In genomic region chr14:93747102-93747501, GRCh38 we compare ENCODE assay signal across 29 cellular contexts. TPM values are rescaled to one million over a fixed set of nuclear protein-coding genes. Genes with fewer than 3 reads are reported as not detected.
DNase-seq lines count a peak whose midpoint lies in the region; ATAC-seq, FAIRE-seq and TF ChIP-seq lines count a peak whose summit lies in the region.
"Had no signal": no experiment of that assay in that cellular context is flagged by ENCODE, and none has a peak within 500 bp of the region (broad histone marks: within the 10 kb centered on the region; RNA-seq: fewer than 3 reads in every experiment).

No MANE protein-coding gene starts in this region.

- 56% methylated on average over 15 of the region's 15 CpGs for WGBS in right cardiac atrium
- 88% methylated on average over 9 of the region's 15 CpGs for WGBS in mammary epithelial cell (ENCODE audit: low coverage, missing lambda C conversion rate)

- in situ Hi-C loops in mammary epithelial cell (cut with MboI; ENCODE audit: low sequenced_read_pairs in 2 of 2): no loop called here

- H3K9me3 ChIP-seq in right cardiac atrium (ENCODE audit: control insufficient read depth, low read length): no peaks in the 10 kb centered on the region
- H3K9me3 ChIP-seq in mammary epithelial cell (replicated peaks; ENCODE audit: insufficient read depth, low read length): peaks cover 2% of the 10 kb centered on the region
- H3K9me3 ChIP-seq: A549, colonic mucosa, Peyer's patch had no signal

- no peak overlapping the region for H2AFZ ChIP-seq in mammary epithelial cell (ENCODE audit: low read depth, low read length)

- DNase-seq in right cardiac atrium (peak in 2 of 3 donors; percentile 63 to 70), Right ventricle myocardium superior (no peak), posterior cingulate gyrus (peak in 7 of 10 donors; percentile 38 to 93 (median 48)), foreskin fibroblast (no peak), mammary epithelial cell (no peak), RCC 7860 (ENCODE audit: low spot score) (no peak)
- DNase-seq: activated CD4-positive, alpha-beta T cell treated with anti-CD3 and anti-CD28 coated beads for 4 hours; activated CD8-positive, alpha-beta T cell treated with anti-CD3 and anti-CD28 coated beads, Interleukin-2, amount 10 ng/mL, durations not matched to agents 7 days and 5 days; activated naive CD4-positive, alpha-beta T cell treated with anti-CD3 and anti-CD28 coated beads, Interleukin-2, amount 50 U/mL, for 16 hours; CD4-positive, alpha-beta memory T cell; colonic mucosa; effector memory CD4-positive, alpha-beta T cell; kidney; NCI-H146; NCI-H345; nephron progenitor cell; Peyer's patch; stimulated activated CD4-positive, alpha-beta T cell treated with anti-CD3 and anti-CD28 coated beads, Interleukin-4, amount 100 ng/mL, for 24 hours; T1000; WERI-Rb-1 had no signal

- dilution Hi-C loops in mammary epithelial cell (cut with HindIII; ENCODE audit: low sequenced_read_pairs): no loop called here

- H3K36me3 ChIP-seq in mammary epithelial cell (ENCODE audit: insufficient read depth, low read length): no peaks in the 10 kb centered on the region
- H3K36me3 ChIP-seq: colonic mucosa, Peyer's patch, WERI-Rb-1 had no signal

- CTCF ChIA-PET in mammary epithelial cell (lab: Charles Lee; ENCODE audit: low non-redundant PET): no interaction called here

- TF ChIP-seq CTCF in foreskin fibroblast (IDR thresholded peaks at IDR 0.05; ENCODE audit: low read depth, low read length) (no peak), mammary epithelial cell (conservative IDR thresholded peaks at IDR 0.05 in 1 of 2, IDR thresholded peaks at IDR 0.05 in 1 of 2; ENCODE audit: extremely low read depth in 1 of 2, insufficient read depth in 1 of 2, low read depth in 1 of 2, low read length in 2 of 2) (no peak)

- H3K4me1 ChIP-seq in right cardiac atrium (ENCODE audit: control insufficient read depth, insufficient read depth, low read length) (peaks cover 13% of the 10 kb centered on the region), mammary epithelial cell (ENCODE audit: insufficient read depth, low read length) (peaks cover 4% of the 10 kb centered on the region)
- H3K4me1 ChIP-seq: A549, colonic mucosa, Peyer's patch had no signal

- no peak for FAIRE-seq in RCC 7860 (lab: Jason Lieb, UNC)
- FAIRE-seq: A549, D721Med, GM19239, H54, kidney had no signal

- H3K27ac ChIP-seq in right cardiac atrium (ENCODE audit: low read length): no peak overlapping the region
- peak overlapping the region; percentile 38 for H3K27ac ChIP-seq in layer of hippocampus (ENCODE audit: low read depth, low read length)
- no peak overlapping the region for H3K27ac ChIP-seq in mammary epithelial cell (ENCODE audit: insufficient read depth, low read depth, low read length)
- H3K27ac ChIP-seq: A549, colonic mucosa, Peyer's patch, WERI-Rb-1 had no signal

- no peaks in the 10 kb centered on the region for H3K79me2 ChIP-seq in mammary epithelial cell (ENCODE audit: insufficient read depth, low read length)

- H3K27me3 ChIP-seq in right cardiac atrium (ENCODE audit: control insufficient read depth, insufficient read depth) (no peaks in the 10 kb centered on the region), layer of hippocampus (ENCODE audit: control insufficient read depth, insufficient read depth, low read length) (no peaks in the 10 kb centered on the region), mammary epithelial cell (ENCODE audit: insufficient read depth, low read length) (no peaks in the 10 kb centered on the region)
- H3K27me3 ChIP-seq: colonic mucosa, Peyer's patch had no signal

- peak in 1 of 2 donors; percentile 4 for ATAC-seq in right cardiac atrium
- ATAC-seq in Right ventricle myocardium superior (ENCODE audit: poor library complexity): no peak
- no peak for ATAC-seq in GM18519 (IDR thresholded peaks at IDR 0.05; ENCODE audit: low FRiP score, unreplicated experiment)
- ATAC-seq: A549; activated CD8-positive, alpha-beta T cell treated with anti-CD3 and anti-CD28 coated beads, Interleukin-2, amount 10 ng/mL, durations not matched to agents 7 days and 5 days; activated T-helper 17 cell treated with anti-CD3 and anti-CD28 coated beads, Interleukin-2, amount 50 U/mL, for 72 hours had no signal

- no peaks in the 10 kb centered on the region for H4K20me1 ChIP-seq in mammary epithelial cell (ENCODE audit: insufficient read depth, low read length)

- BruUV-seq in mammary epithelial cell (replicated peaks; lab: Mats Ljungman, UMichigan): no TSS peak

- intact Hi-C loops in right cardiac atrium (cut with DNase I) (no loop called here), Right ventricle myocardium superior (cut with DNase I) (no loop called here), posterior cingulate gyrus (cut with DNase I) (no loop called here), mammary epithelial cell (cut with micrococcal nuclease) (no loop called here)

- H3K9ac ChIP-seq in mammary epithelial cell (ENCODE audit: insufficient read depth, low read length): no peak overlapping the region

- H3K4me3 ChIP-seq in right cardiac atrium (ENCODE audit: low read length) (no peak overlapping the region), foreskin fibroblast (ENCODE audit: low read depth in 1 of 2, low read length in 2 of 2) (no peak overlapping the region), mammary epithelial cell (replicated peaks in 1 of 3; ENCODE audit: insufficient read depth in 1 of 3, low read depth in 2 of 3, low read length in 3 of 3) (no peak overlapping the region)
- H3K4me3 ChIP-seq: A549, colonic mucosa, Peyer's patch had no signal

- no peak overlapping the region for H3K4me2 ChIP-seq in mammary epithelial cell (ENCODE audit: insufficient read depth, low read depth, low read length)
- H3K4me2 ChIP-seq: A549 had no signal

RNA-seq across cellular contexts. Expression of gene PRIMA1, which starts 41.2 kb away (rescaled TPM):
- total RNA-seq in right cardiac atrium: 10 to 100 TPM in 2 of 4 donors, 1 to 10 TPM in 2; 6.1 to 11.7 (median 10.1) TPM
- 5.9 TPM for polyA plus RNA-seq in right cardiac atrium
- 8.4 TPM for total RNA-seq in Right ventricle myocardium superior
- under 1 TPM; 0.17 to 0.31 TPM for total RNA-seq in mammary epithelial cell
- 0.06 TPM for polyA plus RNA-seq in mammary epithelial cell
- not detected for polyA minus RNA-seq in mammary epithelial cell
- total RNA-seq: activated CD8-positive, alpha-beta T cell treated with anti-CD3 and anti-CD28 coated beads, Interleukin-2, amount 10 ng/mL, durations not matched to agents 7 days and 5 days; activated T-helper 17 cell treated with anti-CD3 and anti-CD28 coated beads, Interleukin-2, amount 50 U/mL, for 72 hours; CD4-positive, alpha-beta memory T cell; epithelial cell of proximal tubule; lung microvascular endothelial cell had no signal
- polyA plus RNA-seq: CD4-positive, alpha-beta memory T cell had no signal

Comparison
In these comparisons a context has a peak if more than half of its experiments do, and no peak if none do; other contexts are left out.
1. DNase-seq: peak in right cardiac atrium (2 of 3) and posterior cingulate gyrus (7 of 10); none in Right ventricle myocardium superior (single experiment), foreskin fibroblast (0 of 2), mammary epithelial cell (single experiment) and RCC 7860 (single experiment).